27 cellular contexts compared by ENCODE assay signal in the genomic region with DNA sequence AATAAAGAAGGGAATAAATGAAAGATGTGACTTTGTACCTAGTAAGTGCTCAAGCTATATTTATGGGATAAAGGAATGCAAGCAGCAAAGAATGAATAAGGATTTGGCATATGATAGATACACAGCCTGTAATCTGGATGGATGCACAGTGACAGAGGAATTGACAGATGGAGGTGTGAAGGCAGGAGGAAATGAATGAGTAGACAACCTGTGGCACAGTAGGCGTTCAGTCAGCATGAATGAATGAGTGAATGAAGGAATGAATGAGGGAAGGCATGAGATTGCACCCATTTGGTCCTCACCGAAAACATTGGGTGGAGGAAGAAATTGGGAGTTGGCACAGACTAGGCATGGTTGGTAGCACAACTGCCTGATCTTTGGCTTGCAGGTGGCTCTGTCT. TPM values are rescaled to one million over a fixed set of nuclear protein-coding genes. Genes with fewer than 3 reads are reported as not detected.
DNase-seq lines count a peak whose midpoint lies in the region; ATAC-seq, FAIRE-seq and TF ChIP-seq lines count a peak whose summit lies in the region.
"Had no signal": no experiment of that assay in that cellular context is flagged by ENCODE, and none has a peak within 500 bp of the region (broad histone marks: within the 10 kb centered on the region; RNA-seq: fewer than 3 reads in every experiment).

No MANE protein-coding gene starts in this region.

- FAIRE-seq in A549 (lab: Jason Lieb, UNC) (peak; percentile 92), HTR-8/SVneo (lab: Jason Lieb, UNC) (peak; percentile 55), bronchial epithelial cell (lab: Jason Lieb, UNC) (peak; percentile 66), H1 (lab: Jason Lieb, UNC) (no peak)
- FAIRE-seq: A204.1, D721Med, G401.6, GM12892 had no signal

- H2AK5ac ChIP-seq in H1 (ENCODE audit: low read depth, low read length): peak overlapping the region; percentile 8; the same call in 1 of the 2 replicates

- H3K4me1 ChIP-seq in A549 (peaks cover 4% of the 10 kb centered on the region; the same call in 1 of the 3 replicates), H1 (replicated peaks in 1 of 4; ENCODE audit: control insufficient read depth in 3 of 4, insufficient read depth in 4 of 4, low read length in 3 of 4) (0 out of 7 replicates have a peak, but pooled peaks cover 0 to 2% (median 0%) of the 10 kb centered on the region in 4 experiments), transverse colon (peaks cover 0 to 5% (median 2%) of the 10 kb centered on the region in 4 donors)
- H3K4me1 ChIP-seq: BE2C had no signal

- no peak overlapping the region for H3K18ac ChIP-seq in H1 (ENCODE audit: extremely low read depth, low read length)

- no peak for TF ChIP-seq POLR2A in A549 (IDR thresholded peaks at IDR 0.05; ENCODE audit: low read length)
- TF ChIP-seq POLR2A in H1 (IDR thresholded peaks at IDR 0.05; ENCODE audit: control extremely low read depth in 1 of 2, low read depth in 2 of 2, low read length in 2 of 2): no peak
- TF ChIP-seq POLR2A in transverse colon (IDR thresholded peaks at IDR 0.05): no peak

- H2BK5ac ChIP-seq in H1 (ENCODE audit: low read depth, low read length): no peak overlapping the region

- CTCF ChIA-PET in A549 (lab: Yijun Ruan, JAX) (interaction anchor here (0.7 to 1.9 kb wide), 3 partner anchors 34 to 144 kb away, joined by 3 to 7 read pairs (median 6); a partner anchor contains a TSS), H1 (lab: Charles Lee; ENCODE audit: partially characterized antibody) (interaction anchor here (1.4 to 1.6 kb wide), 2 partner anchors 16 to 125 kb away, joined by 4 read pairs; no protein-coding TSS in a partner anchor)
- CTCF ChIA-PET in activated CD4-positive, alpha-beta T cell treated with anti-CD3 and anti-CD28 coated beads for 36 hours (lab: Charles Lee): no interaction called here

- no peak overlapping the region for H2AFZ ChIP-seq in H1 (ENCODE audit: low read length)
- H2AFZ ChIP-seq: GM23248 had no signal

- H3K14ac ChIP-seq in H1 (ENCODE audit: insufficient read length): no peak overlapping the region

- H4K91ac ChIP-seq in H1 (replicated peaks; ENCODE audit: insufficient read length, low read length): no peak overlapping the region

- H2BK15ac ChIP-seq in H1 (ENCODE audit: low read length): no peak overlapping the region

- TF ChIP-seq EP300 in A549 (IDR thresholded peaks at IDR 0.05) (no peak), H1 (IDR thresholded peaks at IDR 0.05; ENCODE audit: borderline replicate concordance in 1 of 2, low read depth in 2 of 2, low read length in 2 of 2) (no peak), transverse colon (IDR thresholded peaks at IDR 0.05; ENCODE audit: low read depth) (no peak)

- H3K9me3 Mint-ChIP-seq in activated CD4-positive, alpha-beta T cell treated with anti-CD3 and anti-CD28 coated beads for 36 hours (ENCODE audit: low read depth): no peaks in the 10 kb centered on the region
- H3K9me3 Mint-ChIP-seq: CD4-positive, alpha-beta T cell; CD8-positive, alpha-beta memory T cell; HFFc6 had no signal

- H3K4me1 Mint-ChIP-seq in activated CD4-positive, alpha-beta T cell treated with anti-CD3 and anti-CD28 coated beads for 36 hours: peaks cover 4% of the 10 kb centered on the region

- H3K4me2 ChIP-seq in A549 (no peak overlapping the region), H1 (ENCODE audit: insufficient read depth in 1 of 2, low read depth in 2 of 2, low read length in 2 of 2) (no peak overlapping the region)
- H3K4me2 ChIP-seq: BLaER1 treated with 17β-estradiol and CSF1 and Interleukin-3, amounts not matched to agents 10 nM and 100 nM had no signal

- no peak overlapping the region for H3K27ac Mint-ChIP-seq in activated CD4-positive, alpha-beta T cell treated with anti-CD3 and anti-CD28 coated beads for 36 hours
- H3K27ac Mint-ChIP-seq: CD4-positive, alpha-beta T cell; H9; HFFc6 had no signal

- no peak overlapping the region for H2BK20ac ChIP-seq in H1 (ENCODE audit: low read length)

- H2BK120ac ChIP-seq in H1 (replicated peaks; ENCODE audit: low read depth, low read length): no peak overlapping the region

- H3K56ac ChIP-seq in H1 (replicated peaks; ENCODE audit: insufficient read length, low read depth, low read length): no peak overlapping the region

- H3K9me3 ChIP-seq in A549 (no peaks in the 10 kb centered on the region), H1 (ENCODE audit: insufficient read depth in 2 of 2, low read depth in 1 of 2, low read length in 1 of 2) (peaks cover 3 to 7% of the 10 kb centered on the region in 2 experiments; a peak in 2 of 4 replicates), transverse colon (no peaks in the 10 kb centered on the region)
- H3K9me3 ChIP-seq: BE2C had no signal

- H3K23ac ChIP-seq in H1 (ENCODE audit: insufficient read length): no peak overlapping the region

- peaks cover 14% of the 10 kb centered on the region for H3K27me3 Mint-ChIP-seq in activated CD4-positive, alpha-beta T cell treated with anti-CD3 and anti-CD28 coated beads for 36 hours

- H3K27me3 ChIP-seq in bronchial epithelial cell (ENCODE audit: control insufficient read depth, insufficient read depth, low read length): peaks cover 4% of the 10 kb centered on the region
- H3K27me3 ChIP-seq in H1 (replicated peaks in 1 of 4; ENCODE audit: control insufficient read depth in 3 of 4, extremely low read depth in 1 of 4, insufficient read depth in 3 of 4, low read length in 3 of 4): peaks cover 0 to 2% (median 0%) of the 10 kb centered on the region in 4 experiments; a peak in 2 of 7 replicates
- peaks cover 12% of the 10 kb centered on the region for H3K27me3 ChIP-seq in transverse colon
- H3K27me3 ChIP-seq: BE2C; BLaER1 treated with 17β-estradiol and CSF1 and Interleukin-3, amounts not matched to agents 10 nM and 100 nM had no signal

- H3K79me1 ChIP-seq in H1 (ENCODE audit: low read depth, low read length): no peaks in the 10 kb centered on the region

- H3K27ac ChIP-seq in A549 (no peak overlapping the region), H1 (ENCODE audit: low read depth, low read length) (no peak overlapping the region), transverse colon (no peak overlapping the region)
- H3K27ac ChIP-seq: 22Rv1; BLaER1 treated with 17β-estradiol and CSF1 and Interleukin-3, amounts not matched to agents 10 nM and 100 nM; GM23248 had no signal

- H3K36me3 ChIP-seq in bronchial epithelial cell (ENCODE audit: control insufficient read depth, insufficient read depth, low read length): no peaks in the 10 kb centered on the region
- H3K36me3 ChIP-seq in H1 (ENCODE audit: control insufficient read depth in 2 of 4, insufficient read depth in 4 of 4, low read length in 3 of 4): no peaks in the 10 kb centered on the region
- H3K36me3 ChIP-seq in transverse colon: no peaks in the 10 kb centered on the region
- H3K36me3 ChIP-seq: BE2C; BLaER1 treated with 17β-estradiol and CSF1 and Interleukin-3, amounts not matched to agents 10 nM and 100 nM had no signal

- TF ChIP-seq CTCF in A549 (IDR thresholded peaks at IDR 0.05) (no peak), bronchial epithelial cell (IDR thresholded peaks at IDR 0.05; ENCODE audit: insufficient read depth, low read length, severe bottlenecking) (no peak), H1 (IDR thresholded peaks at IDR 0.05; ENCODE audit: control extremely low read depth in 1 of 3, insufficient read depth in 1 of 3, low read depth in 1 of 3, low read length in 3 of 3) (no peak), transverse colon (IDR thresholded peaks at IDR 0.05) (no peak)

- DNase-seq in A549 (ENCODE audit: low read depth in 1 of 2, low spot score in 1 of 2): no peak
- no peak for DNase-seq in HTR-8/SVneo (ENCODE audit: insufficient read length, low spot score)
- DNase-seq in bronchial epithelial cell (ENCODE audit: low read depth): no peak
- no peak for DNase-seq in H1 (ENCODE audit: low read depth in 1 of 2, low spot score in 2 of 2)
- no peak for DNase-seq in activated CD4-positive, alpha-beta T cell treated with anti-CD3 and anti-CD28 coated beads for 36 hours
- DNase-seq in SIG-M5 (lab: John Stamatoyannopoulos, UW): no peak
- DNase-seq in transverse colon: no peak
- no peak for DNase-seq in NOMO-1 (lab: John Stamatoyannopoulos, UW; ENCODE audit: unreplicated experiment in 2 of 2)
- DNase-seq: ACHN; AML-193; BE2C; CD4-positive, alpha-beta T cell; CD8-positive, alpha-beta memory T cell; DMS 273 treated with DMSO at 0.1 percent for 48 hours; DMS79; GM23248; H9; HFFc6 had no signal

- 58% methylated on average over 2 of the region's 2 CpGs for WGBS in A549 (ENCODE audit: missing lambda C conversion rate)
- 87% methylated on average over 2 of the region's 2 CpGs; no CpG with 5 or more reads in 1 of the 2 experiments for WGBS in H1 (ENCODE audit: extremely low coverage in 1 of 2, insufficient coverage in 1 of 2, insufficient read length in 1 of 2, insufficient replicate concordance in 2 of 2, low coverage in 1 of 2, low lambda C conversion rate in 2 of 2, missing lambda C conversion rate in 1 of 2), 2 experiments
- 83 to 91% methylated on average over 1 to 2 of the region's 2 CpGs for WGBS in transverse colon (ENCODE audit: low coverage in 1 of 2), 2 donors

- H4K8ac ChIP-seq in H1 (ENCODE audit: extremely low read depth, insufficient read depth, low read length): no peak overlapping the region

- peaks cover under 1% of the 10 kb centered on the region for H3K36me3 Mint-ChIP-seq in activated CD4-positive, alpha-beta T cell treated with anti-CD3 and anti-CD28 coated beads for 36 hours (ENCODE audit: low read depth)
- H3K36me3 Mint-ChIP-seq: CD14-positive monocyte had no signal

- no peak for TF ChIP-seq RAD21 in A549 (conservative IDR thresholded peaks at IDR 0.05 in 1 of 2, IDR thresholded peaks at IDR 0.05 in 1 of 2)
- no peak for TF ChIP-seq RAD21 in H1 (IDR thresholded peaks at IDR 0.05 in 1 of 2, conservative IDR thresholded peaks at IDR 0.05 in 1 of 2; ENCODE audit: low read depth in 2 of 2, low read length in 2 of 2)

- H4K5ac ChIP-seq in H1 (ENCODE audit: insufficient read length, low read depth, low read length): no peak overlapping the region

- intact Hi-C loops in activated CD4-positive, alpha-beta T cell treated with anti-CD3 and anti-CD28 coated beads for 36 hours (cut with DNase I, micrococcal nuclease): no loop called here
- intact Hi-C loops in transverse colon (cut with DNase I; ENCODE audit: low total_unique reads): no loop called here

- POLR2A ChIA-PET in A549 (lab: Yijun Ruan, JAX): interaction anchor here (1.0 kb wide), 1 partner anchor 18 kb away, joined by 3 read pairs; no protein-coding TSS in a partner anchor
- POLR2A ChIA-PET in H1 (lab: Charles Lee; ENCODE audit: partially characterized antibody): no interaction called here
- POLR2A ChIA-PET in activated CD4-positive, alpha-beta T cell treated with anti-CD3 and anti-CD28 coated beads for 36 hours (lab: Charles Lee): no interaction called here

- H3K4ac ChIP-seq in H1 (replicated peaks; ENCODE audit: insufficient read length, low read depth, low read length): no peak overlapping the region

- no peak overlapping the region for H3K9ac ChIP-seq in H1 (replicated peaks in 1 of 4; ENCODE audit: extremely low read depth in 1 of 4, low read depth in 3 of 4, low read length in 3 of 4)
- H3K9ac ChIP-seq: BLaER1 treated with 17β-estradiol and CSF1 and Interleukin-3, amounts not matched to agents 10 nM and 100 nM; GM23248 had no signal

- 0 out of 2 replicates have a peak overlapping the region, but pooled peaks have one; percentile 17 for H2BK12ac ChIP-seq in H1 (ENCODE audit: low read depth, low read length)

- in situ Hi-C loops in transverse colon (cut with MboI; ENCODE audit: low pct_ligation_motif_present in 1 of 4, low pct_unique_long_range_greater_than_20kb in 1 of 4, low sequenced_read_pairs in 3 of 4): no loop called here

- H3K4me3 Mint-ChIP-seq in activated CD4-positive, alpha-beta T cell treated with anti-CD3 and anti-CD28 coated beads for 36 hours: no peak overlapping the region
- H3K4me3 Mint-ChIP-seq: CD14-positive monocyte; CD4-positive, alpha-beta T cell; H9; HFFc6 had no signal

- no peaks in the 10 kb centered on the region for H3K23me2 ChIP-seq in H1 (ENCODE audit: low read depth, low read length)

- H3K79me2 ChIP-seq in H1 (ENCODE audit: control insufficient read depth in 1 of 2, insufficient read depth in 2 of 2, low read length in 2 of 2): no peaks in the 10 kb centered on the region

- H3K4me3 ChIP-seq in A549: no peak overlapping the region
- H3K4me3 ChIP-seq in bronchial epithelial cell (ENCODE audit: low read depth, low read length): no peak overlapping the region
- no peak overlapping the region for H3K4me3 ChIP-seq in H1 (ENCODE audit: extremely low read depth in 1 of 4, insufficient read depth in 2 of 4, low read depth in 3 of 4, low read length in 4 of 4)
- H3K4me3 ChIP-seq in transverse colon: no peak overlapping the region
- H3K4me3 ChIP-seq: BLaER1 treated with 17β-estradiol and CSF1 and Interleukin-3, amounts not matched to agents 10 nM and 100 nM; GM23248 had no signal

- peaks cover 0 to 3% of the 10 kb centered on the region in 2 experiments for H4K20me1 ChIP-seq in H1 (replicated peaks in 1 of 2; ENCODE audit: control insufficient read depth in 1 of 2, insufficient read depth in 2 of 2, low read length in 2 of 2)
- H4K20me1 ChIP-seq: BLaER1 treated with 17β-estradiol and CSF1 and Interleukin-3, amounts not matched to agents 10 nM and 100 nM had no signal

- no peak for ATAC-seq in A549
- no peak for ATAC-seq in activated CD4-positive, alpha-beta T cell treated with anti-CD3 and anti-CD28 coated beads for 36 hours
- ATAC-seq: HCT116 had no signal

RNA-seq across cellular contexts. Expression of a gene that starts 4.8 kb away (rescaled TPM):
- polyA plus RNA-seq in A549 (2011; rRNA removed): 437 and 469 TPM in 2 replicates
- 941 and 1,147 TPM in 2 replicates for polyA plus RNA-seq in A549 (2012; cell fraction: cytosol; rRNA removed)
- 541 and 764 TPM in 2 replicates for polyA plus RNA-seq in A549 (2012; cell fraction: nucleus; rRNA removed)
- 456 to 462 TPM (median 458 TPM) in 3 replicates for polyA plus RNA-seq in A549 (2017; fragmentation: RNase III; extraction: RNeasy Plus Mini Kit Qiagen cat#74134 plus additional on column Dnase treatment)
- 402 and 496 TPM in 2 replicates for polyA minus RNA-seq in A549 (2011; rRNA and poly(A)+ RNA removed)
- total RNA-seq in bronchial epithelial cell: 209 and 260 TPM in 2 replicates
- 170 and 183 TPM in 2 replicates for total RNA-seq in H1 (2021; fragmentation: NEBNext Ultra II Directional; extraction: Animal tissue kit (Norgen Biotek cat#: 25700))
- polyA plus RNA-seq in H1 (2011; rRNA removed): 410 and 486 TPM in 2 replicates
- 380 TPM for polyA plus RNA-seq in H1 (2011; cell fraction: cytosol; rRNA removed)
- polyA plus RNA-seq in H1 (2011; cell fraction: nucleus; rRNA removed): 266 TPM
- 152 to 242 TPM (median 222 TPM) in 4 replicates for polyA plus RNA-seq in H1 (2012, experiment 1 of 2)
- 239 TPM for polyA plus RNA-seq in H1 (2012, experiment 2 of 2)
- polyA plus RNA-seq in H1 (2013, experiment 1 of 2): 138 TPM
- 143 TPM for polyA plus RNA-seq in H1 (2013, experiment 2 of 2)
- 235 and 279 TPM in 2 replicates for polyA minus RNA-seq in H1 (2011; rRNA and poly(A)+ RNA removed)
- 103 TPM for polyA minus RNA-seq in H1 (2011; cell fraction: cytosol; rRNA and poly(A)+ RNA removed)
- polyA minus RNA-seq in H1 (2011; cell fraction: nucleus; rRNA and poly(A)+ RNA removed): 69.3 TPM
- total RNA-seq in activated CD4-positive, alpha-beta T cell treated with anti-CD3 and anti-CD28 coated beads for 36 hours: 100 to 1,000 TPM; 219 to 275 TPM
- 100 to 1,000 TPM in 1 of 4 donors, 10 to 100 TPM in 3; 28.1 to 171 (median 78.5) TPM for total RNA-seq in transverse colon

RNA-seq across cellular contexts. Expression of a gene that starts 18.2 kb away (rescaled TPM):
- polyA plus RNA-seq in A549 (2011; rRNA removed) (not detected in 2 replicates), A549 (2017; fragmentation: RNase III; extraction: RNeasy Plus Mini Kit Qiagen cat#74134 plus additional on column Dnase treatment) (0.33 to 0.66 TPM (median 0.46 TPM) in 3 replicates), H1 (2011; rRNA removed) (0.47 and 0.69 TPM in 2 replicates)
- polyA plus RNA-seq in A549 (2012; cell fraction: cytosol; rRNA removed): 0.08 and 0.22 TPM in 2 replicates
- polyA plus RNA-seq in A549 (2012; cell fraction: nucleus; rRNA removed): 0.11 and 0.23 TPM in 2 replicates
- not detected in 2 replicates for polyA minus RNA-seq in A549 (2011; rRNA and poly(A)+ RNA removed)
- total RNA-seq in bronchial epithelial cell (under 0.01 and 0.13 TPM in 2 replicates), transverse colon (not detected)
- 1.2 and 2.7 TPM in 2 replicates for total RNA-seq in H1 (2021; fragmentation: NEBNext Ultra II Directional; extraction: Animal tissue kit (Norgen Biotek cat#: 25700))
- 0.44 TPM for polyA plus RNA-seq in H1 (2011; cell fraction: cytosol; rRNA removed)
- polyA plus RNA-seq in H1 (2011; cell fraction: nucleus; rRNA removed): 1.5 TPM
- polyA plus RNA-seq in H1 (2012, experiment 1 of 2): 0.79 to 1.6 TPM (median 1.0 TPM) in 4 replicates
- 0.25 TPM for polyA plus RNA-seq in H1 (2012, experiment 2 of 2)
- polyA plus RNA-seq in H1 (2013, experiment 1 of 2): 1.4 TPM
- 0.77 TPM for polyA plus RNA-seq in H1 (2013, experiment 2 of 2)
- polyA minus RNA-seq in H1 (2011; rRNA and poly(A)+ RNA removed): 0.06 TPM in 1 of 2 replicates, not detected in the other
- not detected for polyA minus RNA-seq in H1 (2011; cell fraction: cytosol; rRNA and poly(A)+ RNA removed)
- polyA minus RNA-seq in H1 (2011; cell fraction: nucleus; rRNA and poly(A)+ RNA removed): 1.00 TPM
- total RNA-seq in activated CD4-positive, alpha-beta T cell treated with anti-CD3 and anti-CD28 coated beads for 36 hours: under 1 TPM; 0.30 to 0.51 TPM
- total RNA-seq: Daoy had no signal
- polyA plus RNA-seq: CD8-positive, alpha-beta memory T cell had no signal

RNA-seq across cellular contexts. Expression of a gene that starts 18.9 kb away (rescaled TPM):
- polyA plus RNA-seq in A549 (2011; rRNA removed): 3.0 and 3.5 TPM in 2 replicates
- polyA plus RNA-seq in A549 (2012; cell fraction: cytosol; rRNA removed): 2.3 and 2.6 TPM in 2 replicates
- 11.1 and 12.9 TPM in 2 replicates for polyA plus RNA-seq in A549 (2012; cell fraction: nucleus; rRNA removed)
- polyA plus RNA-seq in A549 (2017; fragmentation: RNase III; extraction: RNeasy Plus Mini Kit Qiagen cat#74134 plus additional on column Dnase treatment): 2.6 to 3.6 TPM (median 2.8 TPM) in 3 replicates
- 4.0 and 8.1 TPM in 2 replicates for polyA minus RNA-seq in A549 (2011; rRNA and poly(A)+ RNA removed)
- total RNA-seq in bronchial epithelial cell: 0.13 and 0.26 TPM in 2 replicates
- total RNA-seq in H1 (2021; fragmentation: NEBNext Ultra II Directional; extraction: Animal tissue kit (Norgen Biotek cat#: 25700)): 7.1 and 8.1 TPM in 2 replicates
- polyA plus RNA-seq in H1 (2011; rRNA removed): 10.3 and 13.5 TPM in 2 replicates
- 9.5 TPM for polyA plus RNA-seq in H1 (2011; cell fraction: cytosol; rRNA removed)
- 28.3 TPM for polyA plus RNA-seq in H1 (2011; cell fraction: nucleus; rRNA removed)
- polyA plus RNA-seq in H1 (2012, experiment 1 of 2): 8.0 to 11.4 TPM (median 9.0 TPM) in 4 replicates
- polyA plus RNA-seq in H1 (2012, experiment 2 of 2): 4.8 TPM
- 6.6 TPM for polyA plus RNA-seq in H1 (2013, experiment 1 of 2)
- polyA plus RNA-seq in H1 (2013, experiment 2 of 2): 6.1 TPM
- 3.8 and 5.4 TPM in 2 replicates for polyA minus RNA-seq in H1 (2011; rRNA and poly(A)+ RNA removed)
- polyA minus RNA-seq in H1 (2011; cell fraction: cytosol; rRNA and poly(A)+ RNA removed): 3.0 TPM
- 16.1 TPM for polyA minus RNA-seq in H1 (2011; cell fraction: nucleus; rRNA and poly(A)+ RNA removed)
- total RNA-seq in activated CD4-positive, alpha-beta T cell treated with anti-CD3 and anti-CD28 coated beads for 36 hours: 1 to 10 TPM; 3.0 to 4.5 TPM
- total RNA-seq in transverse colon: 1 to 10 TPM in 1 of 4 donors, under 1 TPM in 2, not detected in 1; 0.14 to 3.0 (median 0.48) TPM
- polyA plus RNA-seq: CD14-positive monocyte; CD8-positive, alpha-beta memory T cell had no signal

RNA-seq across cellular contexts. Expression of a gene that starts 33.3 kb away (rescaled TPM):
- polyA plus RNA-seq in A549 (2011; rRNA removed) (12.8 and 13.8 TPM in 2 replicates), A549 (2017; fragmentation: RNase III; extraction: RNeasy Plus Mini Kit Qiagen cat#74134 plus additional on column Dnase treatment) (19.5 to 20.4 TPM (median 20.1 TPM) in 3 replicates), H1 (2011; rRNA removed) (9.4 and 12.3 TPM in 2 replicates)
- 36.5 and 42.2 TPM in 2 replicates for polyA plus RNA-seq in A549 (2012; cell fraction: cytosol; rRNA removed)
- polyA plus RNA-seq in A549 (2012; cell fraction: nucleus; rRNA removed): 70.9 and 89.2 TPM in 2 replicates
- polyA minus RNA-seq in A549 (2011; rRNA and poly(A)+ RNA removed): 7.9 and 13.8 TPM in 2 replicates
- total RNA-seq in bronchial epithelial cell (15.0 and 15.6 TPM in 2 replicates), transverse colon (100 to 1,000 TPM in 1 of 4 donors, 10 to 100 TPM in 3; 34.0 to 102 (median 41.2) TPM)
- total RNA-seq in H1 (2021; fragmentation: NEBNext Ultra II Directional; extraction: Animal tissue kit (Norgen Biotek cat#: 25700)): 4.6 and 6.1 TPM in 2 replicates
- 12.2 TPM for polyA plus RNA-seq in H1 (2011; cell fraction: cytosol; rRNA removed)
- 24.9 TPM for polyA plus RNA-seq in H1 (2011; cell fraction: nucleus; rRNA removed)
- polyA plus RNA-seq in H1 (2012, experiment 1 of 2): 5.2 to 9.0 TPM (median 6.8 TPM) in 4 replicates
- 20.7 TPM for polyA plus RNA-seq in H1 (2012, experiment 2 of 2)
- polyA plus RNA-seq in H1 (2013, experiment 1 of 2): 3.9 TPM
- 4.0 TPM for polyA plus RNA-seq in H1 (2013, experiment 2 of 2)
- polyA minus RNA-seq in H1 (2011; rRNA and poly(A)+ RNA removed): 1.7 TPM in 2 replicates
- polyA minus RNA-seq in H1 (2011; cell fraction: cytosol; rRNA and poly(A)+ RNA removed): 3.9 TPM
- polyA minus RNA-seq in H1 (2011; cell fraction: nucleus; rRNA and poly(A)+ RNA removed): 6.6 TPM
- total RNA-seq in activated CD4-positive, alpha-beta T cell treated with anti-CD3 and anti-CD28 coated beads for 36 hours: 10 to 100 TPM; 19.6 to 24.8 TPM

RNA-seq across cellular contexts. Expression of a gene that starts 34.0 kb away (rescaled TPM):
- polyA plus RNA-seq in A549 (2011; rRNA removed) (1.4 and 1.7 TPM in 2 replicates), A549 (2017; fragmentation: RNase III; extraction: RNeasy Plus Mini Kit Qiagen cat#74134 plus additional on column Dnase treatment) (0.62 to 1.4 TPM (median 0.80 TPM) in 3 replicates), H1 (2011; rRNA removed) (1.4 and 2.6 TPM in 2 replicates)
- polyA plus RNA-seq in A549 (2012; cell fraction: cytosol; rRNA removed): 0.89 and 0.96 TPM in 2 replicates
- polyA plus RNA-seq in A549 (2012; cell fraction: nucleus; rRNA removed): 3.0 and 4.6 TPM in 2 replicates
- polyA minus RNA-seq in A549 (2011; rRNA and poly(A)+ RNA removed): 3.0 and 3.4 TPM in 2 replicates
- total RNA-seq in bronchial epithelial cell (3.5 and 5.0 TPM in 2 replicates), transverse colon (10 to 100 TPM in 3 of 4 donors, 1 to 10 TPM in 1; 7.0 to 59.5 (median 20.3) TPM)
- total RNA-seq in H1 (2021; fragmentation: NEBNext Ultra II Directional; extraction: Animal tissue kit (Norgen Biotek cat#: 25700)): 2.8 and 3.1 TPM in 2 replicates
- polyA plus RNA-seq in H1 (2011; cell fraction: cytosol; rRNA removed): 1.9 TPM
- 5.8 TPM for polyA plus RNA-seq in H1 (2011; cell fraction: nucleus; rRNA removed)
- polyA plus RNA-seq in H1 (2012, experiment 1 of 2): 0.83 to 2.1 TPM (median 1.4 TPM) in 4 replicates
- 0.98 TPM for polyA plus RNA-seq in H1 (2012, experiment 2 of 2)
- polyA plus RNA-seq in H1 (2013, experiment 1 of 2): 0.79 TPM
- 0.68 TPM for polyA plus RNA-seq in H1 (2013, experiment 2 of 2)
- polyA minus RNA-seq in H1 (2011; rRNA and poly(A)+ RNA removed): 3.8 and 4.3 TPM in 2 replicates
- 1.5 TPM for polyA minus RNA-seq in H1 (2011; cell fraction: cytosol; rRNA and poly(A)+ RNA removed)
- polyA minus RNA-seq in H1 (2011; cell fraction: nucleus; rRNA and poly(A)+ RNA removed): 8.6 TPM
- total RNA-seq in activated CD4-positive, alpha-beta T cell treated with anti-CD3 and anti-CD28 coated beads for 36 hours: 1 to 10 TPM; 3.3 to 3.4 TPM
- total RNA-seq: GM23248 had no signal
